Comparison of ENCODE assay signal across 30 cellular contexts in the genomic region with DNA sequence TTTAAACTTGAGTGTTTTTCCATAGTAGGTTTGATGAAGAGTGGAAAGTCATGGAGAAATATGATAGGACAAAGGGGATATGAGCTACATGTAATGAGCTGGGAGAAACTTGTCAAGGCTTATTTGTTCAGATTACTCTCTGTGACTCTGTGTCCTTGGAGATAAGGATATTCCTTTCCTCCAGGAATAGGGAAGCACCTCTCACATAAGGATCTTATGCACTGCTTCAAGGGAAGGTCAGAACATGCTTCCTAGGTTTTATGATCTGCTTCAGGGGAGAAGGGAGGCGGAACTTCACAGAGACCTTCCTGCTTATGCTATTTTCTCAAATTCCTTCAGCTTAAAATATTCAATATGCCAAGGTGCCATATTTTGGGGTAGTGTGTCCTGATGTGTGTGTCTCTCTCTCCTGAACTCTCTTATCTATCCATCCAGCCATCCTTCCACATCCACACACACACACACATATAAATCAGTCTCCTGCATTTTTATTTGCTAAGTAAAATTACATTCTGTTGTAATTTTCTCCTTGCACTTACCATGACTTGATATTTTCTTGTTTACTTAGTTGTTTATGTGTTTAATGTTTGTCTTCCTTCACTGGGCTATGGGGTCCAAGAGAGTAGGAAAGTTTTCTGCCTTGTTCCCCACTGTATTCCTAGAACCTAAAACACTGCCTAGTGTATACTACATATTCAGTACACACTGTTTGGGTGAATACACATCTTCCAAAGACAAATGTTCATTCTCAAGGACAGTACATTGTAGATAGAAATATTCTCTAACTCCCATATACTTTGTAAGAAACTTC. TPM values are rescaled to one million over a fixed set of nuclear protein-coding genes. Genes with fewer than 3 reads are reported as not detected.
DNase-seq lines count a peak whose midpoint lies in the region; ATAC-seq, FAIRE-seq and TF ChIP-seq lines count a peak whose summit lies in the region.
"Had no signal": no experiment of that assay in that cellular context is flagged by ENCODE, and none has a peak within 500 bp of the region (broad histone marks: within the 10 kb centered on the region; RNA-seq: fewer than 3 reads in every experiment).

No MANE protein-coding gene starts in this region.

- TF ChIP-seq RAD21 in HepG2 (CRISPR knock-in tag; IDR thresholded peaks at IDR 0.05) = no peak

- H3K79me2 ChIP-seq in HepG2 (ENCODE audit: insufficient read depth, low read length) = no peaks in the 10 kb centered on the region
- H3K79me2 ChIP-seq in mammary epithelial cell (ENCODE audit: insufficient read depth, low read length) = no peaks in the 10 kb centered on the region

- DNase-seq in right lobe of liver = no peak
- DNase-seq in HepG2 (ENCODE audit: low spot score) = no peak
- DNase-seq in mammary epithelial cell = no peak
- DNase-seq in transverse colon = no peak
- DNase-seq in stimulated activated CD4-positive, alpha-beta T cell treated with anti-CD3 and anti-CD28 coated beads, Interleukin-2, amount 100 ng/mL, for 24 hours = no peak
- no peak for DNase-seq in left ventricle myocardium superior
- no peak for DNase-seq in progenitor cell of endocrine pancreas (ENCODE audit: low spot score, unreplicated experiment)
- DNase-seq: activated CD4-positive, alpha-beta T cell treated with anti-CD3 and anti-CD28 coated beads, Interleukin-2, amount 50 U/mL, for 48 hours; activated CD4-positive, CD25-positive, alpha-beta regulatory T cell; activated CD8-positive, alpha-beta memory T cell treated with anti-CD3 and anti-CD28 coated beads, Interleukin-2, amount 50 U/mL, for 4 hours; activated naive CD8-positive, alpha-beta T cell treated with anti-CD3 and anti-CD28 coated beads for 36 hours; BE2C; cerebellar nuclear complex; COR-L47; DMS79 treated with DMSO at 0.1 percent for 48 hours; mesenchymal stem cell; naive B cell; NCI-H1105; NCI-H2029 treated with DMSO at 0.1 percent for 48 hours; NCI-H226; NCI-H82; Right ventricle myocardium superior; substantia nigra; T1000; uterus had no signal

- no peaks in the 10 kb centered on the region for H4K20me1 ChIP-seq in HepG2 (ENCODE audit: insufficient read depth, low read length)
- no peaks in the 10 kb centered on the region for H4K20me1 ChIP-seq in mammary epithelial cell (ENCODE audit: insufficient read depth, low read length)

- ATAC-seq in right lobe of liver (peak in 3 of 4 donors; percentile 9 to 48 (median 10)), HepG2 (no peak), left ventricle myocardium superior (no peak)
- ATAC-seq: activated T-helper 17 cell treated with anti-CD3 and anti-CD28 coated beads, Interleukin-2, amount 50 U/mL, for 72 hours; sciatic nerve had no signal

- TF ChIP-seq CTCF in right lobe of liver (IDR thresholded peaks at IDR 0.05) (no peak), HepG2 (CRISPR knock-in tag; IDR thresholded peaks at IDR 0.05) (no peak), mammary epithelial cell (conservative IDR thresholded peaks at IDR 0.05 in 1 of 2, IDR thresholded peaks at IDR 0.05 in 1 of 2; ENCODE audit: extremely low read depth in 1 of 2, insufficient read depth in 1 of 2, low read depth in 1 of 2, low read length in 2 of 2) (no peak), transverse colon (IDR thresholded peaks at IDR 0.05) (no peak), progenitor cell of endocrine pancreas (IDR thresholded peaks at IDR 0.05; ENCODE audit: unreplicated experiment) (no peak)

- POLR2A ChIA-PET in HepG2 (lab: Yijun Ruan, JAX) = no interaction called here

- no peak for TF ChIP-seq EP300 in HepG2 (IDR thresholded peaks at IDR 0.05; ENCODE audit: low read depth in 2 of 2, low read length in 2 of 2)
- TF ChIP-seq EP300 in HepG2 (CRISPR knock-in tag; IDR thresholded peaks at IDR 0.05; ENCODE audit: borderline replicate concordance) = no peak
- TF ChIP-seq EP300 in transverse colon (IDR thresholded peaks at IDR 0.05; ENCODE audit: low read depth) = no peak

- no TSS peak for BruUV-seq in HepG2 (replicated peaks; lab: Mats Ljungman, UMichigan)
- no TSS peak for BruUV-seq in mammary epithelial cell (replicated peaks; lab: Mats Ljungman, UMichigan)

- dilution Hi-C loops in mammary epithelial cell (cut with HindIII; ENCODE audit: low sequenced_read_pairs) = no loop called here

- H3K36me3 ChIP-seq in right lobe of liver (no peaks in the 10 kb centered on the region), HepG2 (replicated peaks in 1 of 2; ENCODE audit: control insufficient read depth in 1 of 2, insufficient read depth in 2 of 2, low read length in 2 of 2) (no peaks in the 10 kb centered on the region), mammary epithelial cell (ENCODE audit: insufficient read depth, low read length) (no peaks in the 10 kb centered on the region), mucosa of rectum (ENCODE audit: control insufficient read depth in 2 of 2, insufficient read depth in 2 of 2, low read length in 2 of 2) (no peaks in the 10 kb centered on the region), transverse colon (no peaks in the 10 kb centered on the region)
- H3K36me3 ChIP-seq: BE2C, HAP-1, uterus had no signal

- H3K9me3 Mint-ChIP-seq in progenitor cell of endocrine pancreas (ENCODE audit: low read depth) = no peaks in the 10 kb centered on the region
- H3K9me3 Mint-ChIP-seq: activated naive CD8-positive, alpha-beta T cell treated with anti-CD3 and anti-CD28 coated beads for 36 hours; activated T-helper 17 cell treated with anti-CD3 and anti-CD28 coated beads, Interleukin-2, amount 50 U/mL, for 72 hours had no signal

- no peaks in the 10 kb centered on the region for H3K4me1 ChIP-seq in right lobe of liver
- peaks cover 40% of the 10 kb centered on the region for H3K4me1 ChIP-seq in HepG2 (ENCODE audit: insufficient read depth, low read length)
- H3K4me1 ChIP-seq in mammary epithelial cell (ENCODE audit: insufficient read depth, low read length) = peaks cover 53% of the 10 kb centered on the region
- peaks cover 19 to 42% of the 10 kb centered on the region in 2 donors for H3K4me1 ChIP-seq in mucosa of rectum (ENCODE audit: control insufficient read depth in 2 of 2, insufficient read depth in 2 of 2, low read length in 2 of 2)
- H3K4me1 ChIP-seq in transverse colon = peaks cover 10 to 75% (median 34%) of the 10 kb centered on the region in 4 donors
- H3K4me1 ChIP-seq: BE2C had no signal

- no peak overlapping the region for H3K27ac ChIP-seq in right lobe of liver
- H3K27ac ChIP-seq in HepG2 (ENCODE audit: extremely low read length, insufficient read depth, low read length) = no peak overlapping the region
- H3K27ac ChIP-seq in mammary epithelial cell (ENCODE audit: insufficient read depth, low read depth, low read length) = peak overlapping the region; percentile 6
- peak overlapping the region; percentile 60 to 62 for H3K27ac ChIP-seq in mucosa of rectum (ENCODE audit: low read depth in 2 of 2, low read length in 2 of 2)
- peak overlapping the region; percentile 81 to 91 (median 88) for H3K27ac ChIP-seq in transverse colon
- H3K27ac ChIP-seq: HL-60 had no signal

- H3K9ac ChIP-seq in HepG2 (ENCODE audit: insufficient read depth, low read depth, low read length) = no peak overlapping the region
- no peak overlapping the region for H3K9ac ChIP-seq in mammary epithelial cell (ENCODE audit: insufficient read depth, low read length)
- H3K9ac ChIP-seq in mucosa of rectum (ENCODE audit: low read depth in 1 of 2, low read length in 2 of 2) = peak overlapping the region in 1 of 2 donors; percentile 29

- H3K27ac Mint-ChIP-seq in progenitor cell of endocrine pancreas = no peak overlapping the region
- H3K27ac Mint-ChIP-seq: activated naive CD8-positive, alpha-beta T cell treated with anti-CD3 and anti-CD28 coated beads for 36 hours; activated T-helper 17 cell treated with anti-CD3 and anti-CD28 coated beads, Interleukin-2, amount 50 U/mL, for 72 hours had no signal

- H2AFZ ChIP-seq in HepG2 (ENCODE audit: low read length) (no peak overlapping the region), mammary epithelial cell (ENCODE audit: low read depth, low read length) (peak overlapping the region; percentile 58)

- TF ChIP-seq POLR2A in right lobe of liver (IDR thresholded peaks at IDR 0.05) (no peak), HepG2 (IDR thresholded peaks at IDR 0.05; ENCODE audit: insufficient read depth in 1 of 2, low read depth in 2 of 2, low read length in 2 of 2) (no peak), transverse colon (IDR thresholded peaks at IDR 0.05) (peak; percentile 38)

- H3K4me3 ChIP-seq in right lobe of liver (no peak overlapping the region), HepG2 (replicated peaks in 1 of 3; ENCODE audit: insufficient read depth in 1 of 3, low read depth in 2 of 3, low read length in 3 of 3) (no peak overlapping the region), mammary epithelial cell (replicated peaks in 1 of 3; ENCODE audit: insufficient read depth in 1 of 3, low read depth in 2 of 3, low read length in 3 of 3) (no peak overlapping the region), mucosa of rectum (ENCODE audit: low read length in 2 of 2) (no peak overlapping the region), transverse colon (no peak overlapping the region)
- H3K4me3 ChIP-seq: HAP-1, uterus had no signal

- H3K27me3 ChIP-seq in right lobe of liver (no peaks in the 10 kb centered on the region), HepG2 (ENCODE audit: control insufficient read depth in 1 of 2, insufficient read depth in 2 of 2, low read length in 2 of 2) (no peaks in the 10 kb centered on the region), mammary epithelial cell (ENCODE audit: insufficient read depth, low read length) (no peaks in the 10 kb centered on the region), mucosa of rectum (ENCODE audit: control insufficient read depth in 2 of 2, insufficient read depth in 2 of 2, low read length in 2 of 2) (no peaks in the 10 kb centered on the region), transverse colon (no peaks in the 10 kb centered on the region)
- H3K27me3 ChIP-seq: BE2C, uterus had no signal

- no peak for FAIRE-seq in HepG2 (lab: Jason Lieb, UNC)

- WGBS in right lobe of liver (ENCODE audit: insufficient coverage, low coverage, low lambda C conversion rate, missing lambda C conversion rate) = 67% methylated on average over 1 of the region's 1 CpG
- 100% methylated on average over 1 of the region's 1 CpG for WGBS in HepG2 (ENCODE audit: low lambda C conversion rate)
- 100% methylated on average over 1 of the region's 1 CpG for WGBS in mammary epithelial cell (ENCODE audit: low coverage, missing lambda C conversion rate)
- WGBS in transverse colon (ENCODE audit: low coverage in 1 of 2), 2 donors = 79 to 86% methylated on average over 1 of the region's 1 CpG

- intact Hi-C loops in right lobe of liver (cut with DNase I) (no loop called here), HepG2 (cut with micrococcal nuclease; ENCODE audit: unreplicated experiment) (no loop called here), mammary epithelial cell (cut with micrococcal nuclease) (no loop called here), transverse colon (cut with DNase I; ENCODE audit: low total_unique reads) (no loop called here), left ventricle myocardium superior (cut with micrococcal nuclease) (no loop called here)

- H3K36me3 Mint-ChIP-seq in progenitor cell of endocrine pancreas (ENCODE audit: insufficient read depth) = no peaks in the 10 kb centered on the region
- H3K36me3 Mint-ChIP-seq: activated naive CD8-positive, alpha-beta T cell treated with anti-CD3 and anti-CD28 coated beads for 36 hours had no signal

- CTCF ChIA-PET in HepG2 (lab: Yijun Ruan, JAX; ENCODE audit: low intra/inter-chr PET ratio, low total read pairs) = no interaction called here
- CTCF ChIA-PET in mammary epithelial cell (lab: Charles Lee; ENCODE audit: low non-redundant PET) = no interaction called here

- in situ Hi-C loops in HepG2 (cut with HindIII; ENCODE audit: extremely low pct_ligation_motif_present, low pct_unique_long_range_greater_than_20kb) (no loop called here), mammary epithelial cell (cut with MboI; ENCODE audit: low sequenced_read_pairs in 2 of 2) (no loop called here), transverse colon (cut with MboI; ENCODE audit: low pct_ligation_motif_present in 1 of 4, low pct_unique_long_range_greater_than_20kb in 1 of 4, low sequenced_read_pairs in 3 of 4) (no loop called here)

- peaks cover 13% of the 10 kb centered on the region for H3K4me1 Mint-ChIP-seq in progenitor cell of endocrine pancreas (ENCODE audit: low read depth)
- H3K4me1 Mint-ChIP-seq: activated T-helper 17 cell treated with anti-CD3 and anti-CD28 coated beads, Interleukin-2, amount 50 U/mL, for 72 hours had no signal

- H3K27me3 Mint-ChIP-seq in progenitor cell of endocrine pancreas = no peaks in the 10 kb centered on the region
- H3K27me3 Mint-ChIP-seq: activated naive CD8-positive, alpha-beta T cell treated with anti-CD3 and anti-CD28 coated beads for 36 hours; activated T-helper 17 cell treated with anti-CD3 and anti-CD28 coated beads, Interleukin-2, amount 50 U/mL, for 72 hours; naive B cell had no signal

- H3K9me3 ChIP-seq in right lobe of liver (no peaks in the 10 kb centered on the region), HepG2 (ENCODE audit: low read length) (no peaks in the 10 kb centered on the region), mammary epithelial cell (replicated peaks; ENCODE audit: insufficient read depth, low read length) (no peaks in the 10 kb centered on the region), mucosa of rectum (ENCODE audit: control insufficient read depth in 2 of 2, low read length in 2 of 2) (no peaks in the 10 kb centered on the region), transverse colon (no peaks in the 10 kb centered on the region)
- H3K9me3 ChIP-seq: BE2C, HAP-1, uterus had no signal

- no peak overlapping the region for H3K4me2 ChIP-seq in HepG2 (ENCODE audit: low read depth, low read length)
- no peak overlapping the region for H3K4me2 ChIP-seq in mammary epithelial cell (ENCODE audit: insufficient read depth, low read depth, low read length)

- H3K4me3 Mint-ChIP-seq in progenitor cell of endocrine pancreas (ENCODE audit: low read depth) = no peak overlapping the region
- H3K4me3 Mint-ChIP-seq: activated naive CD8-positive, alpha-beta T cell treated with anti-CD3 and anti-CD28 coated beads for 36 hours; activated T-helper 17 cell treated with anti-CD3 and anti-CD28 coated beads, Interleukin-2, amount 50 U/mL, for 72 hours; naive B cell had no signal

RNA-seq across cellular contexts. Expression of gene ARL4A, which starts 26.4 kb away (rescaled TPM):
- 10 to 100 TPM in 2 of 6 experiments, 1 to 10 TPM in 4; 4.4 to 19.2 (median 8.3) TPM for total RNA-seq in right lobe of liver
- total RNA-seq in HepG2 (2016; rRNA removed; fragmentation: Illumina TruSeq; extraction: Trizol) = 25.6 and 29.3 TPM in 2 replicates
- 17.3 and 19.0 TPM in 2 replicates for total RNA-seq in HepG2 (2016; cell fraction: cytosol; rRNA removed; fragmentation: Illumina TruSeq; extraction: Trizol; ENCODE audit: low read depth)
- total RNA-seq in HepG2 (2016; cell fraction: insoluble cytoplasmic fraction; rRNA removed; fragmentation: Illumina TruSeq; extraction: Trizol) = 26.6 and 32.4 TPM in 2 replicates
- total RNA-seq in HepG2 (2016; cell fraction: membrane; rRNA removed; fragmentation: Illumina TruSeq; extraction: Trizol) = 26.0 and 30.7 TPM in 2 replicates
- total RNA-seq in HepG2 (2016; cell fraction: nucleus; rRNA removed; fragmentation: Illumina TruSeq; extraction: Trizol) = 21.7 and 22.6 TPM in 2 replicates
- polyA plus RNA-seq in HepG2 (2011; rRNA removed) = 6.1 and 10.8 TPM in 2 replicates
- polyA plus RNA-seq in HepG2 (2011; cell fraction: cytosol; rRNA removed) = 6.0 and 7.0 TPM in 2 replicates
- polyA plus RNA-seq in HepG2 (2011; cell fraction: nucleus; rRNA removed) = 5.0 and 6.5 TPM in 2 replicates
- 12.3 and 18.1 TPM in 2 replicates for polyA plus RNA-seq in HepG2 (2012)
- polyA plus RNA-seq in HepG2 (2016; cell fraction: cytosol; fragmentation: Illumina TruSeq; extraction: Trizol; ENCODE audit: low read depth) = 14.8 and 18.0 TPM in 2 replicates
- 22.2 and 26.1 TPM in 2 replicates for polyA plus RNA-seq in HepG2 (2016; cell fraction: insoluble cytoplasmic fraction; fragmentation: Illumina TruSeq; extraction: Trizol; ENCODE audit: low read depth)
- 19.9 and 20.0 TPM in 2 replicates for polyA plus RNA-seq in HepG2 (2016; cell fraction: membrane; fragmentation: Illumina TruSeq; extraction: Trizol; ENCODE audit: low read depth)
- 17.8 and 20.7 TPM in 2 replicates for polyA plus RNA-seq in HepG2 (2016; cell fraction: nucleus; fragmentation: Illumina TruSeq; extraction: Trizol; ENCODE audit: insufficient read depth, low read depth)
- polyA minus RNA-seq in HepG2 (2011; rRNA and poly(A)+ RNA removed; ENCODE audit: low replicate concordance) = 6.7 and 12.2 TPM in 2 replicates
- polyA minus RNA-seq in HepG2 (2011; cell fraction: cytosol; rRNA and poly(A)+ RNA removed) = 5.7 and 6.4 TPM in 2 replicates
- polyA minus RNA-seq in HepG2 (2011; cell fraction: nucleus; rRNA and poly(A)+ RNA removed) = 30.6 and 38.9 TPM in 2 replicates
- total RNA-seq in mammary epithelial cell = 10 to 100 TPM; 24.9 to 57.3 TPM
- 28.5 TPM for polyA plus RNA-seq in mammary epithelial cell
- 13.4 TPM for polyA minus RNA-seq in mammary epithelial cell
- 100 to 1,000 TPM in 1 of 4 donors, 10 to 100 TPM in 3; 10.5 to 135 (median 74.9) TPM for total RNA-seq in transverse colon
- total RNA-seq in left ventricle myocardium superior = 14.3 TPM
- 10.9 and 12.6 TPM in 2 replicates for total RNA-seq in progenitor cell of endocrine pancreas

Comparison
In these comparisons a context has a peak if more than half of its experiments do, and no peak if none do; other contexts are left out.
1. ATAC-seq: peak in right lobe of liver (3 of 4); none in HepG2 (single experiment) and left ventricle myocardium superior (single experiment).
2. H3K27ac ChIP-seq: peak in mammary epithelial cell (single experiment), mucosa of rectum (2 of 2) and transverse colon (4 of 4); none in right lobe of liver (0 of 3) and HepG2 (single experiment).